ENCODE assay signal across 12 cellular contexts in the genomic region with DNA sequence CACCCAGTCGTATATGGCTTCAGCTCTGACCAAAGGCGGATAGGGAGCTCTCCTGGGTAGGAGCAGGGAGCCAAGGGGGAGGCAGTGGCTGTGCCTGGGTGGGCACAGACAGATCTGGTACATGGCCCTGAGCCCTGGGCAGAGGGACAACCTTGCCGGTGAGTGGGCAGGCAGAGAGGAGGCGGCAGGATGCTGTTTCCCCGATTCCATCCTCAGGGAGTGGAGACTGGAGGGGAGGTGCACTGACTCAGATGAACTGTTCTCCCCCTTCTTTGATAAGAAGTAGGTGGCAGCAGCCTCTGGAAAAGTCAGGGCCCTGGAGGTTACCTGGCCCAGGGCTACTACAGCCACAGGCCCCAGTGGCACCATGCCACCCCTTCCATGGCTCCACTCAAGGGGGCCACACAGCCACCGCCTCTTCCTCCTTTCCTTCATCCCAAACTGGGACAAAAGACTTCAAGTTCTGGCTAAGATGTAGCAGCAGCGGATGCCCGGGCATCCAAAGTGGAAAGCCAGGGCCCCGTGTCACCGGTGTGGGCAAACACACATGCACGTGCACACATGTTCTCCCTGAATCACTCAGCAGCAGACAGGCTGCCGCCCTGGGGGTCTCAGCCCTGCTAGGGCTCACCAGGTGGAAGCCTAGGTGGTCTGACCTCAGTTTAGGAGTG. TPM values are rescaled to one million over a fixed set of nuclear protein-coding genes. Genes with fewer than 3 reads are reported as not detected.
DNase-seq lines count a peak whose midpoint lies in the region; ATAC-seq, FAIRE-seq and TF ChIP-seq lines count a peak whose summit lies in the region.
"Had no signal": no experiment of that assay in that cellular context is flagged by ENCODE, and none has a peak within 500 bp of the region (broad histone marks: within the 10 kb centered on the region; RNA-seq: fewer than 3 reads in every experiment).

No MANE protein-coding gene starts in this region.

- DNase-seq in T-helper 2 cell treated with Interferon-gamma antibody and Interleukin-4, amounts not matched to agents 5 μg/mL and 100 μg/mL, for 36 hours (ENCODE audit: low spot score): no peak
- DNase-seq in T-helper 2 cell (no peak), HFFc6 (no peak), astrocyte (ENCODE audit: low read depth) (no peak), osteoblast (ENCODE audit: insufficient read length, low spot score, missing footprints) (peak; percentile 87), NCI-H2107 treated with DMSO at 0.1 percent for 48 hours (lab: John Stamatoyannopoulos, UW; ENCODE audit: unreplicated experiment) (no peak), mucosa of descending colon (no peak), frontal cortex (ENCODE audit: low spot score in 2 of 2) (no peak)
- DNase-seq: activated CD4-positive, CD25-positive, alpha-beta regulatory T cell treated with anti-CD3 and anti-CD28 coated beads, Interleukin-2, amount 50 U/mL, for 72 hours; NCI-H1436 had no signal

- peaks cover 40% of the 10 kb centered on the region for H4K20me1 ChIP-seq in astrocyte (ENCODE audit: insufficient read depth, low read length)
- peaks cover 25% of the 10 kb centered on the region for H4K20me1 ChIP-seq in osteoblast (ENCODE audit: insufficient read depth, low read length)

- H3K27me3 ChIP-seq in astrocyte (ENCODE audit: insufficient read depth, low read length) (no peaks in the 10 kb centered on the region), osteoblast (ENCODE audit: insufficient read depth, low read length) (no peaks in the 10 kb centered on the region)

- peaks cover 42% of the 10 kb centered on the region for H3K4me1 Mint-ChIP-seq in T-helper 2 cell treated with Interferon-gamma antibody and Interleukin-4, amounts not matched to agents 5 μg/mL and 100 μg/mL, for 36 hours (ENCODE audit: low read depth)
- H3K4me1 Mint-ChIP-seq in HFFc6 (ENCODE audit: low read depth) (no peaks in the 10 kb centered on the region), astrocyte (ENCODE audit: low read depth, unreplicated experiment) (peaks cover 18% of the 10 kb centered on the region)

- H3K36me3 ChIP-seq in astrocyte (ENCODE audit: insufficient read depth, low read length) (peaks cover 4% of the 10 kb centered on the region), osteoblast (ENCODE audit: insufficient read depth, low read length) (peaks cover 39% of the 10 kb centered on the region), mucosa of descending colon (ENCODE audit: low read depth) (no peaks in the 10 kb centered on the region)

- no peaks in the 10 kb centered on the region for H3K4me1 ChIP-seq in astrocyte (ENCODE audit: insufficient read depth, low read length)
- H3K4me1 ChIP-seq in osteoblast (ENCODE audit: insufficient read depth, low read length): no peaks in the 10 kb centered on the region
- peaks cover 7% of the 10 kb centered on the region for H3K4me1 ChIP-seq in mucosa of descending colon (ENCODE audit: low read depth)

- no peaks in the 10 kb centered on the region for H3K9me3 Mint-ChIP-seq in T-helper 2 cell treated with Interferon-gamma antibody and Interleukin-4, amounts not matched to agents 5 μg/mL and 100 μg/mL, for 36 hours
- H3K9me3 Mint-ChIP-seq in HFFc6 (peaks cover 6% of the 10 kb centered on the region; the same call in 1 of the 2 replicates), astrocyte (ENCODE audit: unreplicated experiment) (no peaks in the 10 kb centered on the region)
- H3K9me3 Mint-ChIP-seq: type B pancreatic cell had no signal

- no peak overlapping the region for H3K4me3 ChIP-seq in astrocyte (ENCODE audit: insufficient read depth, low read depth, low read length)
- no peak overlapping the region for H3K4me3 ChIP-seq in osteoblast (ENCODE audit: insufficient read depth, low read length)
- no peak overlapping the region for H3K4me3 ChIP-seq in mucosa of descending colon

- no peak overlapping the region for H3K4me3 Mint-ChIP-seq in T-helper 2 cell treated with Interferon-gamma antibody and Interleukin-4, amounts not matched to agents 5 μg/mL and 100 μg/mL, for 36 hours
- H3K4me3 Mint-ChIP-seq in HFFc6 (no peak overlapping the region), astrocyte (ENCODE audit: unreplicated experiment) (peak overlapping the region; percentile 29)
- H3K4me3 Mint-ChIP-seq: type B pancreatic cell had no signal

- peaks cover 20% of the 10 kb centered on the region for H3K36me3 Mint-ChIP-seq in T-helper 2 cell treated with Interferon-gamma antibody and Interleukin-4, amounts not matched to agents 5 μg/mL and 100 μg/mL, for 36 hours (ENCODE audit: low read depth)
- peaks cover 28% of the 10 kb centered on the region for H3K36me3 Mint-ChIP-seq in HFFc6 (ENCODE audit: low read depth)
- peaks cover 22% of the 10 kb centered on the region for H3K36me3 Mint-ChIP-seq in astrocyte (ENCODE audit: low read depth, unreplicated experiment)
- H3K36me3 Mint-ChIP-seq: type B pancreatic cell had no signal

- H3K27me3 Mint-ChIP-seq in T-helper 2 cell treated with Interferon-gamma antibody and Interleukin-4, amounts not matched to agents 5 μg/mL and 100 μg/mL, for 36 hours (ENCODE audit: low read depth): no peaks in the 10 kb centered on the region
- peaks cover 28% of the 10 kb centered on the region for H3K27me3 Mint-ChIP-seq in HFFc6 (ENCODE audit: insufficient read depth)
- H3K27me3 Mint-ChIP-seq in astrocyte (ENCODE audit: low read depth, unreplicated experiment): no peaks in the 10 kb centered on the region
- H3K27me3 Mint-ChIP-seq: type B pancreatic cell had no signal

- FAIRE-seq in astrocyte (lab: Jason Lieb, UNC) (no peak), frontal cortex (lab: Jason Lieb, UNC) (no peak)
- FAIRE-seq: A204.1 had no signal

- H3K9me3 ChIP-seq in astrocyte (ENCODE audit: insufficient read depth, low read depth, low read length) (no peaks in the 10 kb centered on the region), osteoblast (ENCODE audit: low read depth, low read length) (no peaks in the 10 kb centered on the region), mucosa of descending colon (no peaks in the 10 kb centered on the region)

- H3K27ac ChIP-seq in astrocyte (ENCODE audit: low read depth, low read length) (no peak overlapping the region), osteoblast (ENCODE audit: low read depth, low read length) (no peak overlapping the region)

- intact Hi-C loops in mucosa of descending colon (cut with DNase I, micrococcal nuclease): no loop called here

- no peak overlapping the region for H3K9ac ChIP-seq in astrocyte (ENCODE audit: low read length)

- H3K79me2 ChIP-seq in astrocyte (ENCODE audit: insufficient read depth, low read length): peaks cover 13% of the 10 kb centered on the region
- peaks cover 3% of the 10 kb centered on the region for H3K79me2 ChIP-seq in osteoblast (ENCODE audit: insufficient read depth, low read length)

- no peak for ATAC-seq in mucosa of descending colon

- no peak overlapping the region for H2AFZ ChIP-seq in astrocyte (ENCODE audit: low read depth, low read length)
- no peak overlapping the region for H2AFZ ChIP-seq in osteoblast (ENCODE audit: low read length)

- H3K27ac Mint-ChIP-seq in T-helper 2 cell treated with Interferon-gamma antibody and Interleukin-4, amounts not matched to agents 5 μg/mL and 100 μg/mL, for 36 hours: peak overlapping the region; percentile 38
- H3K27ac Mint-ChIP-seq in HFFc6 (peak overlapping the region; percentile 53; the same call in 1 of the 2 replicates), astrocyte (ENCODE audit: unreplicated experiment) (no peak overlapping the region)
- H3K27ac Mint-ChIP-seq: type B pancreatic cell had no signal

- H3K4me2 ChIP-seq in astrocyte (ENCODE audit: low read length): no peak overlapping the region
- H3K4me2 ChIP-seq in osteoblast (ENCODE audit: insufficient read depth, low read length): no peak overlapping the region

- TF ChIP-seq CTCF in HFFc6 (IDR thresholded peaks at IDR 0.05): no peak
- no peak for TF ChIP-seq CTCF in astrocyte (IDR thresholded peaks at IDR 0.05; ENCODE audit: insufficient read depth, low read depth, low read length)
- TF ChIP-seq CTCF in osteoblast (IDR thresholded peaks at IDR 0.05; ENCODE audit: extremely low read depth, low read depth, low read length): no peak
- TF ChIP-seq CTCF in mucosa of descending colon (IDR thresholded peaks at IDR 0.05): no peak

RNA-seq across cellular contexts. Expression of a gene that starts 13.4 kb away (rescaled TPM):
- under 1 TPM in 1 of 6 experiments, not detected in 5; 0.06 TPM for total RNA-seq in HFFc6 (2021; fragmentation: NEBNext Ultra II Directional; extraction: Animal tissue kit (Norgen Biotek cat#: 25700))
- total RNA-seq in astrocyte: 0.07 and 0.12 TPM in 2 replicates
- not detected in 2 replicates for total RNA-seq in osteoblast
- total RNA-seq in mucosa of descending colon: under 1 TPM in 2 of 3 donors, not detected in 1; 0.12 to 0.23 TPM
- total RNA-seq in frontal cortex: not detected

RNA-seq across cellular contexts. Expression of a gene that starts 28.7 kb away (rescaled TPM):
- total RNA-seq in HFFc6 (2021; fragmentation: NEBNext Ultra II Directional; extraction: Animal tissue kit (Norgen Biotek cat#: 25700)): 100 to 1,000 TPM; 120 to 135 (median 127) TPM
- total RNA-seq in astrocyte: 128 and 138 TPM in 2 replicates
- 27.9 and 28.3 TPM in 2 replicates for total RNA-seq in osteoblast
- 10 to 100 TPM; 28.6 to 70.1 (median 41.7) TPM for total RNA-seq in mucosa of descending colon
- 8.6 TPM for total RNA-seq in frontal cortex

RNA-seq across cellular contexts. Expression of a gene that starts 59.0 kb away (rescaled TPM):
- under 1 TPM in 4 of 6 experiments, not detected in 2; 0.19 to 0.83 (median 0.29) TPM for total RNA-seq in HFFc6 (2021; fragmentation: NEBNext Ultra II Directional; extraction: Animal tissue kit (Norgen Biotek cat#: 25700))
- 0.43 TPM in 1 of 2 replicates, not detected in the other for total RNA-seq in astrocyte
- not detected in 2 replicates for total RNA-seq in osteoblast
- total RNA-seq in mucosa of descending colon: not detected
- not detected for total RNA-seq in frontal cortex
